In the genomic region with DNA sequence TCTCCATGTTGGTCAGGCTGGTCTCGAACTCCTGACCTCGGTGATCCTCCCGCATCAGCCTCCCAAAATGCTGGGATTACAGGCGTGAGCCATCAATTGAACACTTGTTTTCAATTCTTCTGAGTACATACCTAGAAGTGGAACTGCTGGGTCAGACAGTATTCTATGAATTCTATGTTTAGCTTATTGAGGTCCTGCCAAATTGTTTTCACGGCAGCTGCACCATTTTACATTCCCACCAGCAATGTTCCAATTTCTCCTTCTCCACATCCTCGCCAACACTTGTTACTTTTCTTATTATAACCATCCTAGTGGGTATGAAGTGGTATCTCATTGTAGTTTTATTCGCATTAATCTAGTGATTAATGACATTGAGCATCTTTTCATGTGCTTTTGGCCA, we compare ENCODE assay signal across 16 cellular contexts.
"Had no signal": no experiment of that assay in that cellular context is flagged by ENCODE, and none has a peak within 500 bp of the region (broad histone marks: within the 10 kb centered on the region; RNA-seq: fewer than 3 reads in every experiment).

No MANE protein-coding gene starts in this region.

- H3K4me3 ChIP-seq: ascending aorta, lower lobe of right lung, psoas muscle, right lobe of liver had no signal

- H3K27me3 ChIP-seq: ascending aorta, right lobe of liver, spleen had no signal

- ATAC-seq: activated naive CD4-positive, alpha-beta T cell treated with anti-CD3 and anti-CD28 coated beads, Interleukin-2, amount 50 U/mL, for 72 hours; foreskin keratinocyte; psoas muscle had no signal

- DNase-seq: activated CD4-positive, alpha-beta memory T cell treated with anti-CD3 and anti-CD28 coated beads, Interleukin-2, amount 10 ng/mL, durations not matched to agents 7 days and 5 days; activated CD8-positive, alpha-beta memory T cell treated with anti-CD3 and anti-CD28 coated beads, Interleukin-2, amount 50 U/mL, for 48 hours; foreskin keratinocyte; left cardiac atrium; lower lobe of right lung; naive B cell; nucleus accumbens; psoas muscle; right lobe of liver; spleen; stimulated activated CD4-positive, alpha-beta T cell treated with anti-CD3 and anti-CD28 coated beads, Interleukin-1b, Interleukin-23, amount 100 ng/mL, for 48 hours; stimulated activated naive CD4-positive, alpha-beta T cell treated with Interleukin-2 at 50 U/mL for 16 hours had no signal

- H3K27me3 Mint-ChIP-seq: activated CD4-positive, alpha-beta memory T cell treated with anti-CD3 and anti-CD28 coated beads, Interleukin-2, amount 10 ng/mL, durations not matched to agents 7 days and 5 days; naive B cell had no signal

- H3K36me3 Mint-ChIP-seq: mesothelial cell of epicardium, naive B cell had no signal

- H3K4me1 Mint-ChIP-seq: mesothelial cell of epicardium had no signal

- H3K4me3 Mint-ChIP-seq: activated CD4-positive, alpha-beta memory T cell treated with anti-CD3 and anti-CD28 coated beads, Interleukin-2, amount 10 ng/mL, durations not matched to agents 7 days and 5 days; mesothelial cell of epicardium had no signal

- H3K27ac ChIP-seq: ascending aorta, foreskin keratinocyte had no signal

- H3K9me3 ChIP-seq: ascending aorta, lower lobe of right lung, psoas muscle, right lobe of liver, spleen had no signal

- H3K4me1 ChIP-seq: ascending aorta, foreskin keratinocyte, psoas muscle, right lobe of liver had no signal

- H3K9me3 Mint-ChIP-seq: mesothelial cell of epicardium; naive B cell; T-helper 2 cell treated with Interferon-gamma antibody and Interleukin-4, amounts not matched to agents 5 μg/mL and 100 μg/mL, for 36 hours had no signal

- H3K36me3 ChIP-seq: ascending aorta, lower lobe of right lung, right lobe of liver, spleen had no signal
